ENCODE assay signal across 12 cellular contexts in the genomic region with DNA sequence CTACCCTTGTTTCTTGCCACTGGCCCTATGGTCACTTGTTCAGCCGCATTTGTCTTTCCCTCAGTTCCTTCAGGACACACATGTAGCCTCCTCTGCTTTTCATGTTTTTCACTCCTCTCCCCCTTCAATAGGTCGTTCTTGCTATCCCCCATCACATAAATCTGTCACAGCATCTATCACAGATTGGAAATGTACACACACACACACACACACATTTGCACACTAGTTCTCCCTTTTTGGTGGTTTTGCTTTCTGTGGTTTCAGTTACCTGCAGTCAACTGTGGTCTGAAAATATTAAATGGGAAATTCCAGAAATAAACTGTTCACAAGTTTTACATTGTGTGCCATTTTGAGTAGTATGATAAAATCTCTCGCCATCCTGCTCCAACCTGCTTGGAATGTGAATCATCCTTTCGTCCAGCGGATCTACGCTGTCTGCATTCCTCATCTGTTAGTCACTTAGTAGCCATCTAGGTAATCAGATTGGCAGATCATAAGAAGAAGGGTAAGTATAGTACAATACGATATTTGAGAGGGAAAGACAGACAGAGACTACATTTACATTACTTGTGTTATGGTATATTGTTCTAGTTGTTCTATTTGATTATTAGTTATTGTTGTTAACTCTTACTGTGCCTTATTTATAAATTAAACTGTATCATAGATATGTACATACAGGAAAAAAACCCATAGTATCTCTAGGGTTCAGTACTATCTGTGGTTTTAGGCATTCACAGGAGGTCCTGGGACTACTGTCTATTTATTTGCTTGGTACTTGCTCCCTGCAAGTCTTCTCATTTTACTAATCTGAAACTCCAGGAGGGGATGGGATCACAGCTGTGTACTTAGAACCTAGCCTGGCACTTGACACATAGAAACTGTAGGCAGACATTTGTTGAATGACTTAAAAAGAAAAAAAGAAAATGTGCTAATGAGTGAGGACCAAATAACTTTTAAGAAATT.
DNase-seq lines count a peak whose midpoint lies in the region; ATAC-seq, FAIRE-seq and TF ChIP-seq lines count a peak whose summit lies in the region.
"Had no signal": no experiment of that assay in that cellular context is flagged by ENCODE, and none has a peak within 500 bp of the region (broad histone marks: within the 10 kb centered on the region; RNA-seq: fewer than 3 reads in every experiment).

No MANE protein-coding gene starts in this region.

- in situ Hi-C loops in GM13976 (cut with MboI; ENCODE audit: low sequenced_read_pairs, unreplicated experiment) = no loop called here

- H3K4me3 ChIP-seq in BLaER1 (no peak overlapping the region), astrocyte (ENCODE audit: insufficient read depth, low read depth, low read length) (peak overlapping the region; percentile 21)

- peak; percentile 62 for DNase-seq in HK-2 (ENCODE audit: unreplicated experiment)
- DNase-seq in astrocyte (ENCODE audit: low read depth) = peak; percentile 93
- DNase-seq in kidney glomerular epithelial cell (lab: John Stamatoyannopoulos, UW) = peak; percentile 33
- DNase-seq in amygdala (lab: John Stamatoyannopoulos, UW) = no peak
- DNase-seq in COLO668 (lab: John Stamatoyannopoulos, UW; ENCODE audit: unreplicated experiment) = no peak
- DNase-seq in GM13976 (ENCODE audit: low spot score) = no peak
- DNase-seq: activated B cell treated with CpG ODN at 0.5 μM for 24 hours; activated naive CD4-positive, alpha-beta T cell; CD8-positive, alpha-beta T cell; H7 had no signal

- no peaks in the 10 kb centered on the region for H4K20me1 ChIP-seq in BLaER1
- no peaks in the 10 kb centered on the region for H4K20me1 ChIP-seq in astrocyte (ENCODE audit: insufficient read depth, low read length)

- H3K27me3 Mint-ChIP-seq in astrocyte (ENCODE audit: low read depth, unreplicated experiment) = no peaks in the 10 kb centered on the region

- H3K9ac ChIP-seq in BLaER1 (no peak overlapping the region), astrocyte (ENCODE audit: low read length) (peak overlapping the region; percentile 27)

- H3K79me2 ChIP-seq in astrocyte (ENCODE audit: insufficient read depth, low read length) = no peaks in the 10 kb centered on the region

- H2AFZ ChIP-seq in astrocyte (ENCODE audit: low read depth, low read length) = no peak overlapping the region

- H3K4me1 Mint-ChIP-seq in astrocyte (ENCODE audit: low read depth, unreplicated experiment) = peaks cover 23% of the 10 kb centered on the region
- H3K4me1 Mint-ChIP-seq: activated B cell treated with CpG ODN at 0.5 μM for 24 hours had no signal

- H3K4me3 Mint-ChIP-seq in astrocyte (ENCODE audit: unreplicated experiment) = peak overlapping the region; percentile 15
- H3K4me3 Mint-ChIP-seq: activated B cell treated with CpG ODN at 0.5 μM for 24 hours; CD8-positive, alpha-beta T cell had no signal

- TF ChIP-seq CTCF in astrocyte (IDR thresholded peaks at IDR 0.05; ENCODE audit: insufficient read depth, low read depth, low read length) (no peak), GM13976 (IDR thresholded peaks at IDR 0.05; ENCODE audit: borderline replicate concordance, control extremely low read depth, extremely low read depth, insufficient read depth, missing control alignments) (no peak)

- peak overlapping the region; percentile 47; the same call in 1 of the 2 replicates for H3K4me2 ChIP-seq in BLaER1
- peak overlapping the region; percentile 66 for H3K4me2 ChIP-seq in astrocyte (ENCODE audit: low read length)

- no peak for ATAC-seq in HG02642 (IDR thresholded peaks at IDR 0.05; ENCODE audit: poor library complexity, unreplicated experiment)
- ATAC-seq: CD8-positive, alpha-beta T cell had no signal

- H3K4me1 ChIP-seq in BLaER1 (peaks cover 52% of the 10 kb centered on the region), astrocyte (ENCODE audit: insufficient read depth, low read length) (peaks cover 13% of the 10 kb centered on the region)

- H3K27ac ChIP-seq in BLaER1 (no peak overlapping the region), astrocyte (ENCODE audit: low read depth, low read length) (peak overlapping the region; percentile 56)

- H3K9me3 Mint-ChIP-seq in astrocyte (ENCODE audit: unreplicated experiment) = no peaks in the 10 kb centered on the region
- H3K9me3 Mint-ChIP-seq: activated B cell treated with CpG ODN at 0.5 μM for 24 hours; CD8-positive, alpha-beta T cell had no signal

- no peaks in the 10 kb centered on the region for H3K27me3 ChIP-seq in BLaER1
- no peaks in the 10 kb centered on the region for H3K27me3 ChIP-seq in astrocyte (ENCODE audit: insufficient read depth, low read length)

- no peaks in the 10 kb centered on the region for H3K36me3 ChIP-seq in BLaER1
- H3K36me3 ChIP-seq in astrocyte (ENCODE audit: insufficient read depth, low read length) = no peaks in the 10 kb centered on the region

- H3K27ac Mint-ChIP-seq in astrocyte (ENCODE audit: unreplicated experiment) = peak overlapping the region; percentile 92
- H3K27ac Mint-ChIP-seq: activated B cell treated with CpG ODN at 0.5 μM for 24 hours; CD8-positive, alpha-beta T cell had no signal

- peak; percentile 84 for FAIRE-seq in astrocyte (lab: Jason Lieb, UNC)

- H3K36me3 Mint-ChIP-seq in astrocyte (ENCODE audit: low read depth, unreplicated experiment) = no peaks in the 10 kb centered on the region
- H3K36me3 Mint-ChIP-seq: CD8-positive, alpha-beta T cell had no signal

- H3K9me3 ChIP-seq in BLaER1 (peaks cover 6% of the 10 kb centered on the region; the same call in 1 of the 2 replicates), astrocyte (ENCODE audit: insufficient read depth, low read depth, low read length) (no peaks in the 10 kb centered on the region)

Comparison
In these comparisons a context has a peak if more than half of its experiments do, and no peak if none do; other contexts are left out.
1. DNase-seq: peak in HK-2 (single experiment), astrocyte (single experiment) and kidney glomerular epithelial cell (single experiment); none in amygdala (0 of 56), COLO668 (single experiment) and GM13976 (single experiment).